ENCODE assay signal across 2 cellular contexts in genomic region chr14:105041841-105042765, GRCh38.
TF ChIP-seq lines count a peak whose summit lies in the region.

No MANE protein-coding gene starts in this region.

TF ChIP-seq in HEK293T, 16 proteins besides CTCF, POLR2A, EP300 and RAD21 (continued from another document):
- TF ChIP-seq PKNOX1 (IDR thresholded peaks at IDR 0.05) (no peak), SP1 (IDR thresholded peaks at IDR 0.05) (no peak), ARNT (IDR thresholded peaks at IDR 0.05) (no peak), LEF1 (IDR thresholded peaks at IDR 0.05; ENCODE audit: borderline replicate concordance) (no peak), HDGF (IDR thresholded peaks at IDR 0.05; ENCODE audit: borderline replicate concordance) (no peak)

TF ChIP-seq in SK-N-SH, 30 proteins besides CTCF, POLR2A, EP300 and RAD21:
- TF ChIP-seq ZBTB33 (IDR thresholded peaks at IDR 0.05; ENCODE audit: borderline replicate concordance, low read depth) = no peak
- TF ChIP-seq JUND (IDR thresholded peaks at IDR 0.05) = no peak
- TF ChIP-seq TAF1 (IDR thresholded peaks at IDR 0.05; ENCODE audit: borderline replicate concordance, low read depth, low read length) = no peak
- no peak for TF ChIP-seq PBX3 (IDR thresholded peaks at IDR 0.05)
- TF ChIP-seq ELF1 (IDR thresholded peaks at IDR 0.05) = no peak
- TF ChIP-seq NFIC (IDR thresholded peaks at IDR 0.05; ENCODE audit: borderline replicate concordance) = no peak
- no peak for TF ChIP-seq TEAD4 (IDR thresholded peaks at IDR 0.05; ENCODE audit: borderline replicate concordance, insufficient read depth)
- TF ChIP-seq CHD2 (IDR thresholded peaks at IDR 0.05; ENCODE audit: low read length, partially characterized antibody) = no peak
- no peak for TF ChIP-seq SIN3A (IDR thresholded peaks at IDR 0.05; ENCODE audit: borderline replicate concordance, low read depth, low read length)
- no peak for TF ChIP-seq GABPA (IDR thresholded peaks at IDR 0.05; ENCODE audit: low read depth)
- TF ChIP-seq REST (IDR thresholded peaks at IDR 0.05; ENCODE audit: low read depth, low read length) = no peak
- TF ChIP-seq YY1 (IDR thresholded peaks at IDR 0.05; ENCODE audit: low read depth) = no peak
- no peak for TF ChIP-seq FOSL2 (IDR thresholded peaks at IDR 0.05; ENCODE audit: borderline replicate concordance, low read depth)
- TF ChIP-seq POLR2AphosphoS5 (IDR thresholded peaks at IDR 0.05; ENCODE audit: low read depth, low read length) = no peak
- no peak for TF ChIP-seq MAX (IDR thresholded peaks at IDR 0.05; ENCODE audit: low read depth)
- TF ChIP-seq IRF3 (IDR thresholded peaks at IDR 0.05; ENCODE audit: low read depth, low read length) = no peak
- no peak for TF ChIP-seq NRF1 (IDR thresholded peaks at IDR 0.05; ENCODE audit: low read depth, low read length)
- TF ChIP-seq USF1 (IDR thresholded peaks at IDR 0.05; ENCODE audit: borderline replicate concordance, low read depth) = no peak
